Comparison of ENCODE assay signal across 29 cellular contexts in the genomic region with DNA sequence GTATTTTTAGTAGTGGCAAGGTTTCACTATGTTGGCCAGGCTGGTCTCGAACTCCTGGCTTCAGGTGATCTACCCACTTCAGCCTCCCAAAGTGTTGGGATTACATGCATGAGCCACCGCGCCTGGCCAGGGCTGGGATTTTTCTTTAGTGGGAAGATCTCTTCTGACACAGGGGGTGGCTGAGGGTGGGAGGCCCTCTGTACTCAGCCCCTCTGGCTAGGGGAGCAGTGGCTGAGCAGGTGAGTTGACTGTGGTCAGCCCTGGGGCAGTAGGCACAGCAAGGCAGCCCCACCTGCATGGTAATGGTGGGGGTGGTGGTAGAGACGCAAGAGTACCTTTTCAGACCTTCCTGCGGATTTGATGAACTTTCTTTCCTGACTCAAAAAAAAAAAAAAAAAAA.
"Had no signal": no experiment of that assay in that cellular context is flagged by ENCODE, and none has a peak within 500 bp of the region (broad histone marks: within the 10 kb centered on the region; RNA-seq: fewer than 3 reads in every experiment).

No MANE protein-coding gene starts in this region.

- DNase-seq: colonic mucosa; cortex of kidney; dermis blood vessel endothelial cell; dorsolateral prefrontal cortex; effector CD4-positive, alpha-beta T cell; effector CD8-positive, alpha-beta T cell; effector memory CD4-positive, alpha-beta T cell; effector memory CD8-positive, alpha-beta T cell; endodermal cell; erythroblast; esophagus squamous epithelium; foreskin fibroblast; foreskin keratinocyte; foreskin melanocyte; gastrocnemius medialis; glutamatergic neuron; head of caudate nucleus; heart left ventricle; heart right ventricle had no signal

- H3K4me1 ChIP-seq: colonic mucosa, esophagus muscularis mucosa, esophagus squamous epithelium, foreskin keratinocyte, gastrocnemius medialis, gastroesophageal sphincter, heart right ventricle had no signal

- H3K36me3 ChIP-seq: colonic mucosa, esophagus muscularis mucosa, esophagus squamous epithelium, gastrocnemius medialis, gastroesophageal sphincter, heart left ventricle, heart right ventricle had no signal

- H3K4me3 ChIP-seq: colonic mucosa, coronary artery, dorsolateral prefrontal cortex, esophagus muscularis mucosa, esophagus squamous epithelium, gastrocnemius medialis, gastroesophageal sphincter, heart left ventricle, heart right ventricle had no signal

- H3K9me3 Mint-ChIP-seq: dendritic cell treated with granulocyte-macrophage colony-stimulating factor and Interleukin-4, amounts not matched to agents 40 ng/mL and 50 ng/mL, for 4 days; effector memory CD8-positive, alpha-beta T cell had no signal

- H3K9me3 ChIP-seq: colonic mucosa, esophagus muscularis mucosa, esophagus squamous epithelium, gastrocnemius medialis, gastroesophageal sphincter, heart left ventricle, heart right ventricle had no signal

- H3K27ac Mint-ChIP-seq: dendritic cell treated with granulocyte-macrophage colony-stimulating factor and Interleukin-4, amounts not matched to agents 40 ng/mL and 50 ng/mL, for 4 days; effector memory CD8-positive, alpha-beta T cell; endodermal cell had no signal

- H3K4me3 Mint-ChIP-seq: dendritic cell treated with granulocyte-macrophage colony-stimulating factor and Interleukin-4, amounts not matched to agents 40 ng/mL and 50 ng/mL, for 4 days; effector memory CD8-positive, alpha-beta T cell; endodermal cell had no signal

- FAIRE-seq: colon, endometrium, endothelial cell of umbilical vein, frontal cortex had no signal

- H3K27me3 ChIP-seq: colonic mucosa, dorsolateral prefrontal cortex, foreskin keratinocyte, gastrocnemius medialis, heart left ventricle had no signal

- ATAC-seq: effector memory CD8-positive, alpha-beta T cell; esophagus mucosa; foreskin keratinocyte; gastrocnemius medialis; gastroesophageal sphincter; heart left ventricle; heart right ventricle had no signal

- H3K27ac ChIP-seq: colonic mucosa, coronary artery, dorsolateral prefrontal cortex, epithelial cell of prostate, esophagus muscularis mucosa, esophagus squamous epithelium, foreskin keratinocyte, gastrocnemius medialis, gastroesophageal sphincter, heart left ventricle, heart right ventricle had no signal
